Comparison of ENCODE assay signal across 8 cellular contexts in genomic region chr1:89633745-89634625, GRCh38. TPM values are rescaled to one million over a fixed set of nuclear protein-coding genes. Genes with fewer than 3 reads are reported as not detected.
A peak's percentile ranks its signal among the peaks of the same experiment; 100 is the strongest.
DNase-seq lines count a peak whose midpoint lies in the region; ATAC-seq, FAIRE-seq and TF ChIP-seq lines count a peak whose summit lies in the region.

No MANE protein-coding gene starts in this region.

- H3K4me3 ChIP-seq in GM08714 (ENCODE audit: low read length) (peak overlapping the region; percentile 78), SU-DHL-6 (ENCODE audit: insufficient read depth, low read length, poor library complexity, severe bottlenecking) (peak overlapping the region; percentile 59), ectodermal cell (ENCODE audit: insufficient read depth, low read depth, low read length) (peak overlapping the region; percentile 67), thyroid gland (replicated peaks in 1 of 3) (peak overlapping the region; percentile 70 to 91 (median 72))

- no peaks in the 10 kb centered on the region for H3K79me2 ChIP-seq in SU-DHL-6 (ENCODE audit: insufficient read depth, low read length)

- no peaks in the 10 kb centered on the region for H3K9me2 ChIP-seq in SU-DHL-6 (replicated peaks; ENCODE audit: insufficient read depth, low read length)

- no peak overlapping the region for H3K27ac ChIP-seq in SU-DHL-6 (ENCODE audit: low read depth, low read length)
- H3K27ac ChIP-seq in ectodermal cell (ENCODE audit: insufficient read depth, low read depth, low read length, poor library complexity, severe bottlenecking), result no peak overlapping the region
- peak overlapping the region; percentile 66 to 82 (median 69) for H3K27ac ChIP-seq in thyroid gland

- H3K9me3 ChIP-seq in SU-DHL-6 (ENCODE audit: insufficient read depth, low read length) (no peaks in the 10 kb centered on the region), ectodermal cell (ENCODE audit: control insufficient read depth, low read length) (no peaks in the 10 kb centered on the region), thyroid gland (no peaks in the 10 kb centered on the region)

- H3K9ac ChIP-seq in SU-DHL-6 (ENCODE audit: low read length), result peak overlapping the region; percentile 74

- ATAC-seq in HG03159 (IDR thresholded peaks at IDR 0.05; ENCODE audit: unreplicated experiment) (peak; percentile 3), GM18502 (IDR thresholded peaks at IDR 0.05; ENCODE audit: poor library complexity, unreplicated experiment) (no peak)

- peaks cover 5% of the 10 kb centered on the region; the same call in 1 of the 2 replicates for H4K20me1 ChIP-seq in SU-DHL-6 (ENCODE audit: low read depth, low read length)

- whole genome bisulfite sequencing in ectodermal cell, 2 experiments, result 4 to 8% methylated on average over 32 of the region's 33 CpGs
- 15% methylated on average over 30 to 33 of the region's 33 CpGs for WGBS in thyroid gland, 2 donors

- H3K36me3 ChIP-seq in SU-DHL-6 (ENCODE audit: low read length) (no peaks in the 10 kb centered on the region), ectodermal cell (ENCODE audit: control insufficient read depth, insufficient read depth, low read length) (no peaks in the 10 kb centered on the region), thyroid gland (no peaks in the 10 kb centered on the region)

- no peak for TF ChIP-seq CTCF in SU-DHL-6 (IDR thresholded peaks at IDR 0.05; ENCODE audit: insufficient read depth, low read length, poor library complexity, severe bottlenecking)
- no peak for TF ChIP-seq CTCF in thyroid gland (IDR thresholded peaks at IDR 0.05)

- DNase-seq in midbrain (lab: John Stamatoyannopoulos, UW), result peak; percentile 44
- DNase-seq in thyroid gland, result no peak
- DNase-seq in frontal cortex (ENCODE audit: low spot score in 2 of 2), result no peak

- peaks cover 16% of the 10 kb centered on the region for H3F3A ChIP-seq in SU-DHL-6 (ENCODE audit: insufficient read depth)

- no peaks in the 10 kb centered on the region for H3K27me3 ChIP-seq in SU-DHL-6 (ENCODE audit: low read length)
- peaks cover 49% of the 10 kb centered on the region for H3K27me3 ChIP-seq in ectodermal cell (ENCODE audit: control insufficient read depth, insufficient read depth, low read length, poor library complexity, severe bottlenecking)
- H3K27me3 ChIP-seq in thyroid gland, result no peaks in the 10 kb centered on the region

- peak overlapping the region; percentile 70 for H3K4me2 ChIP-seq in SU-DHL-6 (ENCODE audit: low read depth, low read length, poor library complexity, severe bottlenecking)

- no peak for TF ChIP-seq POLR2A in thyroid gland (IDR thresholded peaks at IDR 0.05)

- H3K4me1 ChIP-seq in ectodermal cell (ENCODE audit: control insufficient read depth, insufficient read depth, low read length) (peaks cover 16% of the 10 kb centered on the region), thyroid gland (no peaks in the 10 kb centered on the region)

- FAIRE-seq in frontal cortex (lab: Jason Lieb, UNC), result no peak

- intact Hi-C loops in thyroid gland (cut with DNase I), result loop anchor here (5.0 kb wide), 1 partner anchor 128 kb away; no protein-coding TSS in a partner anchor

- H2AFZ ChIP-seq in SU-DHL-6 (ENCODE audit: low read depth, low read length, severe bottlenecking), result peak overlapping the region; percentile 85

RNA-seq across cellular contexts. Expression of gene LRRC8C, which starts 1.1 kb away (rescaled TPM):
- 6.9 TPM for polyA plus RNA-seq in ectodermal cell (2013, experiment 1 of 4)
- polyA plus RNA-seq in ectodermal cell (2013, experiment 2 of 4), result 10.0 TPM
- polyA plus RNA-seq in ectodermal cell (2013, experiment 3 of 4), result 7.1 TPM
- 8.1 TPM for polyA plus RNA-seq in ectodermal cell (2013, experiment 4 of 4)
- total RNA-seq in thyroid gland (10 to 100 TPM in 2 of 4 donors, 1 to 10 TPM in 2; 4.4 to 11.0 (median 8.2) TPM), frontal cortex (6.9 TPM)

Comparison
In these comparisons a context has a peak if more than half of its experiments do, and no peak if none do; other contexts are left out.
1. H3K27ac ChIP-seq: peak in thyroid gland (3 of 3); none in SU-DHL-6 (single experiment) and ectodermal cell (single experiment).
2. Peak in every context shown above with its lines, with median percentiles within 50 percentile points of each other: H3K4me3 ChIP-seq.